In the genomic region with DNA sequence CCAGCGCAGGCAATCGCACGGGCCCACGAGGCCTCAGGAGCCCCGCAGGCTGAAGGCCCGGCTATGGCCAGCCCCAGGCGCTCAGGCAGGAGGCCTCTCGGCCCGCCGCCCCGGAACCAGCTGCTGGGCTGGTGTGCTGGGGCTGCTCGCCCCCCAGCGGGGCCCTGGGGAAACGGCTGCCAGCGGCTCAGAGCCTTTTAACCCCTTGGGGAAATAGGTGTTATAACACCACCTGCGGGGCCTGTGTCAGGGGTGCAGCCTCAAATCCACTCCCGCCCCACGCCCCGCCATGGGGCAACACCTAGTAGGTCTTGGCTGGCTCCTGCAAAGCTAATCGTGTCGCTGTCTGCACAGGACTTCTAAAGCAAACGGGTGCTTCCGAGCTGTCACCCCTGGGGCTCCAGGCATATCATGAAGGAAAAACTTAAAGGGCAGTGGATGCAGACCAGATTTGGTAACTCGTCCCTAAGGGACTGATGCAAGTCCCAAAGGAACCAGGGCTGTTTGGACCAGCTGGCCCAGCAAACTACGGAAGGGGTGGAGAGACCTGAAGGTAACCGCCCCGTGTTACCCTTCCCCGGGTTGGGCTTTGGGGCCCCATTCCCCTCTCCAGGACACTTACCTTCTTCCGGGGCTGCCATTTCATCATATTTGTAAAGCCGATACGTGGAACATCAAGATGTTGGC, we compare ENCODE assay signal across 1 cellular context.
TF ChIP-seq lines count a peak whose summit lies in the region.

No MANE protein-coding gene starts in this region.

TF ChIP-seq in HEK293, 187 proteins besides CTCF, POLR2A, EP300 and RAD21 (continued from another document):
- TF ChIP-seq ZFP3 (tag by site-specific recombination; IDR thresholded peaks at IDR 0.05; ENCODE audit: low read depth) (no peak), ZNF596 (tag by site-specific recombination; IDR thresholded peaks at IDR 0.05) (no peak), ZNF585B (tag by site-specific recombination; IDR thresholded peaks at IDR 0.05) (no peak), ZNF654 (tag by site-specific recombination; IDR thresholded peaks at IDR 0.05; ENCODE audit: low read depth) (0 out of 2 replicates have a peak, but pooled peaks have one; percentile 18), ZFP69B (tag by site-specific recombination; IDR thresholded peaks at IDR 0.05) (no peak), ZNF626 (tag by site-specific recombination; IDR thresholded peaks at IDR 0.05) (no peak), HOXC10 (CRISPR knock-in tag; IDR thresholded peaks at IDR 0.05) (no peak), ZNF354C (tag by site-specific recombination; IDR thresholded peaks at IDR 0.05; ENCODE audit: borderline replicate concordance, low read depth) (no peak), ZNF785 (tag by site-specific recombination; IDR thresholded peaks at IDR 0.05) (no peak), GLIS1 (tag by site-specific recombination; IDR thresholded peaks at IDR 0.05) (peak; percentile 78), ZFP37 (tag by site-specific recombination; IDR thresholded peaks at IDR 0.05) (0 out of 2 replicates have a peak, but pooled peaks have one; percentile 9), ZBTB7A (tag by site-specific recombination; IDR thresholded peaks at IDR 0.05; ENCODE audit: low read depth) (no peak), ZNF777 (tag by site-specific recombination; IDR thresholded peaks at IDR 0.05; ENCODE audit: borderline replicate concordance) (no peak), ZIC2 (tag by site-specific recombination; IDR thresholded peaks at IDR 0.05) (peak; percentile 85), ZFHX2 (tag by site-specific recombination; conservative IDR thresholded peaks at IDR 0.05) (no peak), KLF9 (tag by site-specific recombination; IDR thresholded peaks at IDR 0.05; ENCODE audit: low read depth) (0 out of 2 replicates have a peak, but pooled peaks have one; percentile 17), BCL11B (tag by site-specific recombination; IDR thresholded peaks at IDR 0.05; ENCODE audit: low read depth) (no peak), SCRT2 (tag by site-specific recombination; IDR thresholded peaks at IDR 0.05) (no peak), ZNF157 (tag by site-specific recombination; IDR thresholded peaks at IDR 0.05) (no peak), ZXDB (tag by site-specific recombination; IDR thresholded peaks at IDR 0.05) (no peak; the same call in 1 of the 2 replicates), ZNF391 (tag by site-specific recombination; IDR thresholded peaks at IDR 0.05; ENCODE audit: borderline replicate concordance, low read depth) (no peak), GLI4 (tag by site-specific recombination; IDR thresholded peaks at IDR 0.05) (no peak), ZNF558 (tag by site-specific recombination; IDR thresholded peaks at IDR 0.05) (no peak), RBAK (tag by site-specific recombination; IDR thresholded peaks at IDR 0.05) (no peak), ZSCAN23 (tag by site-specific recombination; IDR thresholded peaks at IDR 0.05) (no peak), ZNF211 (tag by site-specific recombination; IDR thresholded peaks at IDR 0.05; ENCODE audit: low read depth) (no peak), GFI1B (tag by site-specific recombination; IDR thresholded peaks at IDR 0.05) (no peak), ZEB2 (tag by site-specific recombination; IDR thresholded peaks at IDR 0.05) (peak; percentile 72), MEIS1 (CRISPR knock-in tag; IDR thresholded peaks at IDR 0.05; ENCODE audit: borderline replicate concordance) (no peak), ZNF341 (tag by site-specific recombination; IDR thresholded peaks at IDR 0.05; ENCODE audit: low read depth) (peak; percentile 90)
- TF ChIP-seq, protein P1, sequence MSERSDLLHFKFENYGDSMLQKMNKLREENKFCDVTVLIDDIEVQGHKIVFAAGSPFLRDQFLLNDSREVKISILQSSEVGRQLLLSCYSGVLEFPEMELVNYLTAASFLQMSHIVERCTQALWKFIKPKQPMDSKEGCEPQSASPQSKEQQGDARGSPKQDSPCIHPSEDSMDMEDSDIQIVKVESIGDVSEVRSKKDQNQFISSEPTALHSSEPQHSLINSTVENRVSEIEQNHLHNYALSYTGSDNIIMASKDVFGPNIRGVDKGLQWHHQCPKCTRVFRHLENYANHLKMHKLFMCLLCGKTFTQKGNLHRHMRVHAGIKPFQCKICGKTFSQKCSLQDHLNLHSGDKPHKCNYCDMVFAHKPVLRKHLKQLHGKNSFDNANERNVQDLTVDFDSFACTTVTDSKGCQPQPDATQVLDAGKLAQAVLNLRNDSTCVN (tag by site-specific recombination; optimal IDR thresholded peaks at IDR 0.05) = peak; percentile 48
- TF ChIP-seq, protein P2, sequence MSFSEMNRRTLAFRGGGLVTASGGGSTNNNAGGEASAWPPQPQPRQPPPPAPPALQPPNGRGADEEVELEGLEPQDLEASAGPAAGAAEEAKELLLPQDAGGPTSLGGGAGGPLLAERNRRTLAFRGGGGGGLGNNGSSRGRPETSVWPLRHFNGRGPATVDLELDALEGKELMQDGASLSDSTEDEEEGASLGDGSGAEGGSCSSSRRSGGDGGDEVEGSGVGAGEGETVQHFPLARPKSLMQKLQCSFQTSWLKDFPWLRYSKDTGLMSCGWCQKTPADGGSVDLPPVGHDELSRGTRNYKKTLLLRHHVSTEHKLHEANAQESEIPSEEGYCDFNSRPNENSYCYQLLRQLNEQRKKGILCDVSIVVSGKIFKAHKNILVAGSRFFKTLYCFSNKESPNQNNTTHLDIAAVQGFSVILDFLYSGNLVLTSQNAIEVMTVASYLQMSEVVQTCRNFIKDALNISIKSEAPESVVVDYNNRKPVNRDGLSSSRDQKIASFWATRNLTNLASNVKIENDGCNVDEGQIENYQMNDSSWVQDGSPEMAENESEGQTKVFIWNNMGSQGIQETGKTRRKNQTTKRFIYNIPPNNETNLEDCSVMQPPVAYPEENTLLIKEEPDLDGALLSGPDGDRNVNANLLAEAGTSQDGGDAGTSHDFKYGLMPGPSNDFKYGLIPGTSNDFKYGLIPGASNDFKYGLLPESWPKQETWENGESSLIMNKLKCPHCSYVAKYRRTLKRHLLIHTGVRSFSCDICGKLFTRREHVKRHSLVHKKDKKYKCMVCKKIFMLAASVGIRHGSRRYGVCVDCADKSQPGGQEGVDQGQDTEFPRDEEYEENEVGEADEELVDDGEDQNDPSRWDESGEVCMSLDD (tag by site-specific recombination; IDR thresholded peaks at IDR 0.05) = peak; percentile 47
- TF ChIP-seq, protein P3, sequence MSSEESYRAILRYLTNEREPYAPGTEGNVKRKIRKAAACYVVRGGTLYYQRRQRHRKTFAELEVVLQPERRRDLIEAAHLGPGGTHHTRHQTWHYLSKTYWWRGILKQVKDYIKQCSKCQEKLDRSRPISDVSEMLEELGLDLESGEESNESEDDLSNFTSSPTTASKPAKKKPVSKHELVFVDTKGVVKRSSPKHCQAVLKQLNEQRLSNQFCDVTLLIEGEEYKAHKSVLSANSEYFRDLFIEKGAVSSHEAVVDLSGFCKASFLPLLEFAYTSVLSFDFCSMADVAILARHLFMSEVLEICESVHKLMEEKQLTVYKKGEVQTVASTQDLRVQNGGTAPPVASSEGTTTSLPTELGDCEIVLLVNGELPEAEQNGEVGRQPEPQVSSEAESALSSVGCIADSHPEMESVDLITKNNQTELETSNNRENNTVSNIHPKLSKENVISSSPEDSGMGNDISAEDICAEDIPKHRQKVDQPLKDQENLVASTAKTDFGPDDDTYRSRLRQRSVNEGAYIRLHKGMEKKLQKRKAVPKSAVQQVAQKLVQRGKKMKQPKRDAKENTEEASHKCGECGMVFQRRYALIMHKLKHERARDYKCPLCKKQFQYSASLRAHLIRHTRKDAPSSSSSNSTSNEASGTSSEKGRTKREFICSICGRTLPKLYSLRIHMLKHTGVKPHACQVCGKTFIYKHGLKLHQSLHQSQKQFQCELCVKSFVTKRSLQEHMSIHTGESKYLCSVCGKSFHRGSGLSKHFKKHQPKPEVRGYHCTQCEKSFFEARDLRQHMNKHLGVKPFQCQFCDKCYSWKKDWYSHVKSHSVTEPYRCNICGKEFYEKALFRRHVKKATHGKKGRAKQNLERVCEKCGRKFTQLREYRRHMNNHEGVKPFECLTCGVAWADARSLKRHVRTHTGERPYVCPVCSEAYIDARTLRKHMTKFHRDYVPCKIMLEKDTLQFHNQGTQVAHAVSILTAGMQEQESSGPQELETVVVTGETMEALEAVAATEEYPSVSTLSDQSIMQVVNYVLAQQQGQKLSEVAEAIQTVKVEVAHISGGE (tag by site-specific recombination; conservative IDR thresholded peaks at IDR 0.05; ENCODE audit: low read depth) = peak; percentile 41
- TF ChIP-seq, protein P4, sequence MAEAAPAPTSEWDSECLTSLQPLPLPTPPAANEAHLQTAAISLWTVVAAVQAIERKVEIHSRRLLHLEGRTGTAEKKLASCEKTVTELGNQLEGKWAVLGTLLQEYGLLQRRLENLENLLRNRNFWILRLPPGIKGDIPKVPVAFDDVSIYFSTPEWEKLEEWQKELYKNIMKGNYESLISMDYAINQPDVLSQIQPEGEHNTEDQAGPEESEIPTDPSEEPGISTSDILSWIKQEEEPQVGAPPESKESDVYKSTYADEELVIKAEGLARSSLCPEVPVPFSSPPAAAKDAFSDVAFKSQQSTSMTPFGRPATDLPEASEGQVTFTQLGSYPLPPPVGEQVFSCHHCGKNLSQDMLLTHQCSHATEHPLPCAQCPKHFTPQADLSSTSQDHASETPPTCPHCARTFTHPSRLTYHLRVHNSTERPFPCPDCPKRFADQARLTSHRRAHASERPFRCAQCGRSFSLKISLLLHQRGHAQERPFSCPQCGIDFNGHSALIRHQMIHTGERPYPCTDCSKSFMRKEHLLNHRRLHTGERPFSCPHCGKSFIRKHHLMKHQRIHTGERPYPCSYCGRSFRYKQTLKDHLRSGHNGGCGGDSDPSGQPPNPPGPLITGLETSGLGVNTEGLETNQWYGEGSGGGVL (tag by site-specific recombination; IDR thresholded peaks at IDR 0.05) = peak; percentile 42; the same call in 1 of the 2 replicates
- TF ChIP-seq, protein P5, sequence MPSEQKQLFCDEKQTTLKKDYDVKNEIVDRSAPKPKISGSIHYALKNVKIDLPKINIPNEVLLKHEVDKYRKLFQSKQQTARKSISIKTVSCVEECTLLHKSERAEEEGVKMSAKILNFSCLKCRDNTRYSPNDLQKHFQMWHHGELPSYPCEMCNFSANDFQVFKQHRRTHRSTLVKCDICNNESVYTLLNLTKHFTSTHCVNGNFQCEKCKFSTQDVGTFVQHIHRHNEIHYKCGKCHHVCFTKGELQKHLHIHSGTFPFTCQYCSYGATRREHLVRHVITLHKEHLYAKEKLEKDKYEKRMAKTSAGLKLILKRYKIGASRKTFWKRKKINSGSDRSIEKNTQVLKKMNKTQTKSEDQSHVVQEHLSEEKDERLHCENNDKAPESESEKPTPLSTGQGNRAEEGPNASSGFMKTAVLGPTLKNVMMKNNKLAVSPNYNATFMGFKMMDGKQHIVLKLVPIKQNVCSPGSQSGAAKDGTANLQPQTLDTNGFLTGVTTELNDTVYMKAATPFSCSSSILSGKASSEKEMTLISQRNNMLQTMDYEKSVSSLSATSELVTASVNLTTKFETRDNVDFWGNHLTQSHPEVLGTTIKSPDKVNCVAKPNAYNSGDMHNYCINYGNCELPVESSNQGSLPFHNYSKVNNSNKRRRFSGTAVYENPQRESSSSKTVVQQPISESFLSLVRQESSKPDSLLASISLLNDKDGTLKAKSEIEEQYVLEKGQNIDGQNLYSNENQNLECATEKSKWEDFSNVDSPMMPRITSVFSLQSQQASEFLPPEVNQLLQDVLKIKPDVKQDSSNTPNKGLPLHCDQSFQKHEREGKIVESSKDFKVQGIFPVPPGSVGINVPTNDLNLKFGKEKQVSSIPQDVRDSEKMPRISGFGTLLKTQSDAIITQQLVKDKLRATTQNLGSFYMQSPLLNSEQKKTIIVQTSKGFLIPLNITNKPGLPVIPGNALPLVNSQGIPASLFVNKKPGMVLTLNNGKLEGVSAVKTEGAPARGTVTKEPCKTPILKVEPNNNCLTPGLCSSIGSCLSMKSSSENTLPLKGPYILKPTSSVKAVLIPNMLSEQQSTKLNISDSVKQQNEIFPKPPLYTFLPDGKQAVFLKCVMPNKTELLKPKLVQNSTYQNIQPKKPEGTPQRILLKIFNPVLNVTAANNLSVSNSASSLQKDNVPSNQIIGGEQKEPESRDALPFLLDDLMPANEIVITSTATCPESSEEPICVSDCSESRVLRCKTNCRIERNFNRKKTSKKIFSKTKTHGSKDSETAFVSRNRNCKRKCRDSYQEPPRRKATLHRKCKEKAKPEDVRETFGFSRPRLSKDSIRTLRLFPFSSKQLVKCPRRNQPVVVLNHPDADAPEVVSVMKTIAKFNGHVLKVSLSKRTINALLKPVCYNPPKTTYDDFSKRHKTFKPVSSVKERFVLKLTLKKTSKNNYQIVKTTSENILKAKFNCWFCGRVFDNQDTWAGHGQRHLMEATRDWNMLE (tag by site-specific recombination; conservative IDR thresholded peaks at IDR 0.05; ENCODE audit: low read depth) = no peak
- TF ChIP-seq, protein P6, sequence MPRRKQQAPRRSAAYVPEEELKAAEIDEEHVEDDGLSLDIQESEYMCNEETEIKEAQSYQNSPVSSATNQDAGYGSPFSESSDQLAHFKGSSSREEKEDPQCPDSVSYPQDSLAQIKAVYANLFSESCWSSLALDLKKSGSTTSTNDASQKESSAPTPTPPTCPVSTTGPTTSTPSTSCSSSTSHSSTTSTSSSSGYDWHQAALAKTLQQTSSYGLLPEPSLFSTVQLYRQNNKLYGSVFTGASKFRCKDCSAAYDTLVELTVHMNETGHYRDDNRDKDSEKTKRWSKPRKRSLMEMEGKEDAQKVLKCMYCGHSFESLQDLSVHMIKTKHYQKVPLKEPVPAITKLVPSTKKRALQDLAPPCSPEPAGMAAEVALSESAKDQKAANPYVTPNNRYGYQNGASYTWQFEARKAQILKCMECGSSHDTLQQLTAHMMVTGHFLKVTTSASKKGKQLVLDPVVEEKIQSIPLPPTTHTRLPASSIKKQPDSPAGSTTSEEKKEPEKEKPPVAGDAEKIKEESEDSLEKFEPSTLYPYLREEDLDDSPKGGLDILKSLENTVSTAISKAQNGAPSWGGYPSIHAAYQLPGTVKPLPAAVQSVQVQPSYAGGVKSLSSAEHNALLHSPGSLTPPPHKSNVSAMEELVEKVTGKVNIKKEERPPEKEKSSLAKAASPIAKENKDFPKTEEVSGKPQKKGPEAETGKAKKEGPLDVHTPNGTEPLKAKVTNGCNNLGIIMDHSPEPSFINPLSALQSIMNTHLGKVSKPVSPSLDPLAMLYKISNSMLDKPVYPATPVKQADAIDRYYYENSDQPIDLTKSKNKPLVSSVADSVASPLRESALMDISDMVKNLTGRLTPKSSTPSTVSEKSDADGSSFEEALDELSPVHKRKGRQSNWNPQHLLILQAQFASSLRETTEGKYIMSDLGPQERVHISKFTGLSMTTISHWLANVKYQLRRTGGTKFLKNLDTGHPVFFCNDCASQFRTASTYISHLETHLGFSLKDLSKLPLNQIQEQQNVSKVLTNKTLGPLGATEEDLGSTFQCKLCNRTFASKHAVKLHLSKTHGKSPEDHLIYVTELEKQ (tag by site-specific recombination; IDR thresholded peaks at IDR 0.05; ENCODE audit: borderline replicate concordance) = no peak
- TF ChIP-seq, protein P7, sequence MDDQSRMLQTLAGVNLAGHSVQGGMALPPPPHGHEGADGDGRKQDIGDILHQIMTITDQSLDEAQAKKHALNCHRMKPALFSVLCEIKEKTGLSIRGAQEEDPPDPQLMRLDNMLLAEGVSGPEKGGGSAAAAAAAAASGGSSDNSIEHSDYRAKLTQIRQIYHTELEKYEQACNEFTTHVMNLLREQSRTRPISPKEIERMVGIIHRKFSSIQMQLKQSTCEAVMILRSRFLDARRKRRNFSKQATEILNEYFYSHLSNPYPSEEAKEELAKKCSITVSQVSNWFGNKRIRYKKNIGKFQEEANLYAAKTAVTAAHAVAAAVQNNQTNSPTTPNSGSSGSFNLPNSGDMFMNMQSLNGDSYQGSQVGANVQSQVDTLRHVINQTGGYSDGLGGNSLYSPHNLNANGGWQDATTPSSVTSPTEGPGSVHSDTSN (CRISPR knock-in tag; IDR thresholded peaks at IDR 0.05) = peak; percentile 56; the same call in 1 of the 2 replicates
